ENCODE assay signal across 8 cellular contexts in genomic region chr16:68902376-68903345, GRCh38. TPM values are rescaled to one million over a fixed set of nuclear protein-coding genes. Genes with fewer than 3 reads are reported as not detected.
DNase-seq lines count a peak whose midpoint lies in the region; ATAC-seq and TF ChIP-seq lines count a peak whose summit lies in the region.

No MANE protein-coding gene starts in this region.

- no peaks in the 10 kb centered on the region for H3K4me1 Mint-ChIP-seq in CD4-positive, alpha-beta T cell (ENCODE audit: low read depth)

- TF ChIP-seq CTCF in GM12865 (IDR thresholded peaks at IDR 0.05; ENCODE audit: insufficient read depth, low read depth, low read length, missing control alignments), result peak; percentile 34
- TF ChIP-seq CTCF in fibroblast of lung (conservative IDR thresholded peaks at IDR 0.05 in 1 of 2, IDR thresholded peaks at IDR 0.05 in 1 of 2; ENCODE audit: low read depth in 1 of 2, low read length in 2 of 2), result peak; percentile 72 to 86
- TF ChIP-seq CTCF in CD4-positive, alpha-beta T cell (IDR thresholded peaks at IDR 0.05), result no peak

- no peaks in the 10 kb centered on the region for H4K20me1 ChIP-seq in fibroblast of lung (ENCODE audit: control insufficient read depth, extremely low read depth, insufficient read depth, low read length)

- H3K14ac ChIP-seq in neuronal stem cell (ENCODE audit: low read length), result no peak overlapping the region

- H2BK120ac ChIP-seq in neuronal stem cell (ENCODE audit: low read depth, low read length), result no peak overlapping the region

- H3K9me3 ChIP-seq in fibroblast of lung (ENCODE audit: control insufficient read depth, insufficient read depth, low read depth, low read length) (no peaks in the 10 kb centered on the region), neuronal stem cell (replicated peaks in 1 of 2; ENCODE audit: control insufficient read depth in 2 of 2, insufficient read depth in 1 of 2, low read depth in 1 of 2, low read length in 2 of 2) (no peaks in the 10 kb centered on the region)
- H3K9me3 ChIP-seq in CD4-positive, alpha-beta T cell (ENCODE audit: control insufficient read depth, low read length), result no peaks in the 10 kb centered on the region

- no peak overlapping the region for H3K4me2 ChIP-seq in fibroblast of lung (ENCODE audit: extremely low read depth, insufficient read depth, low read length)
- H3K4me2 ChIP-seq in neuronal stem cell (ENCODE audit: insufficient read depth, low read length, poor library complexity, severe bottlenecking), result no peak overlapping the region

- CTCF ChIA-PET in CD4-positive, alpha-beta T cell (lab: Charles Lee), result no interaction called here

- H3K27me3 ChIP-seq in fibroblast of lung (ENCODE audit: control insufficient read depth, insufficient read depth, low read length) (no peaks in the 10 kb centered on the region), neuronal stem cell (ENCODE audit: control insufficient read depth in 3 of 3, insufficient read depth in 3 of 3, low read depth in 1 of 3, low read length in 3 of 3) (no peaks in the 10 kb centered on the region)
- H3K27me3 ChIP-seq in CD4-positive, alpha-beta T cell (ENCODE audit: control insufficient read depth, insufficient read depth, low read length), result no peaks in the 10 kb centered on the region

- peaks cover 1% of the 10 kb centered on the region for H3K36me3 ChIP-seq in fibroblast of lung (ENCODE audit: control insufficient read depth, insufficient read depth, low read length)
- peaks cover 0 to 2% of the 10 kb centered on the region in 2 donors for H3K36me3 ChIP-seq in neuronal stem cell (replicated peaks in 1 of 2; ENCODE audit: control insufficient read depth in 2 of 2, insufficient read depth in 2 of 2, low read length in 2 of 2)

- intact Hi-C loops in CD4-positive, alpha-beta T cell (cut with DNase I, micrococcal nuclease), result no loop called here

- no peak overlapping the region for H3K4me3 Mint-ChIP-seq in CD4-positive, alpha-beta T cell

- WGBS in neuronal stem cell (ENCODE audit: extremely low coverage in 2 of 2, insufficient read length in 2 of 2, insufficient replicate concordance in 1 of 2), 2 donors, result no CpG with 5 or more reads among the region's 6 CpGs

- H3K79me2 ChIP-seq in fibroblast of lung (ENCODE audit: control insufficient read depth, insufficient read depth, low read length), result no peaks in the 10 kb centered on the region

- POLR2A ChIA-PET in CD4-positive, alpha-beta T cell (lab: Charles Lee), result no interaction called here

- H3K4me3 ChIP-seq in GM12865 (ENCODE audit: low read depth, low read length) (no peak overlapping the region), fibroblast of lung (replicated peaks in 1 of 4; ENCODE audit: control extremely low read depth in 1 of 4, insufficient read depth in 1 of 4, low read depth in 3 of 4, low read length in 4 of 4) (no peak overlapping the region), neuronal stem cell (ENCODE audit: low read length in 2 of 2) (no peak overlapping the region)

- H3K27ac ChIP-seq in fibroblast of lung (ENCODE audit: insufficient read depth, low read length) (no peak overlapping the region), neuronal stem cell (replicated peaks; ENCODE audit: low read length) (no peak overlapping the region)
- H3K27ac ChIP-seq in CD4-positive, alpha-beta T cell (ENCODE audit: low read depth, low read length), result no peak overlapping the region

- no peak overlapping the region for H4K8ac ChIP-seq in neuronal stem cell (ENCODE audit: low read depth, low read length)

- no peak overlapping the region for H4K91ac ChIP-seq in neuronal stem cell (ENCODE audit: low read depth, low read length, poor library complexity)

- H3K23ac ChIP-seq in neuronal stem cell (ENCODE audit: low read depth, low read length, poor library complexity), result no peak overlapping the region

- H3K9ac ChIP-seq in fibroblast of lung (ENCODE audit: insufficient read depth, low read length) (no peak overlapping the region), neuronal stem cell (ENCODE audit: low read depth, low read length, poor library complexity) (no peak overlapping the region)

- no peak overlapping the region for H2BK12ac ChIP-seq in neuronal stem cell (ENCODE audit: low read length)

- no peaks in the 10 kb centered on the region for H3K27me3 Mint-ChIP-seq in CD4-positive, alpha-beta T cell

- H3K36me3 Mint-ChIP-seq in CD4-positive, alpha-beta T cell (ENCODE audit: low read depth), result peaks cover 74% of the 10 kb centered on the region

- H3K18ac ChIP-seq in neuronal stem cell (ENCODE audit: low read length), result no peak overlapping the region

- peak; percentile 42 for DNase-seq in GM12865 (ENCODE audit: low read depth)
- DNase-seq in NCI-H1105 (lab: John Stamatoyannopoulos, UW), result peak; percentile 65
- peak; percentile 56 to 71 for DNase-seq in SHP77 (lab: John Stamatoyannopoulos, UW)
- peak; percentile 40 to 66 for DNase-seq in fibroblast of lung (ENCODE audit: low read depth in 2 of 2)
- DNase-seq in neuronal stem cell (ENCODE audit: low spot score), result peak; percentile 55
- DNase-seq in CD4-positive, alpha-beta T cell, result no peak
- no peak for DNase-seq in T-helper 9 cell

- H2AFZ ChIP-seq in fibroblast of lung (ENCODE audit: low read length) (no peak overlapping the region), neuronal stem cell (ENCODE audit: low read length) (no peak overlapping the region)

- H3K4me1 ChIP-seq in fibroblast of lung (ENCODE audit: control insufficient read depth, extremely low read depth, insufficient read depth, low read length) (no peaks in the 10 kb centered on the region), neuronal stem cell (ENCODE audit: control insufficient read depth in 2 of 2, insufficient read depth in 1 of 2, low read depth in 1 of 2, low read length in 2 of 2) (no peaks in the 10 kb centered on the region)

- H3K27ac Mint-ChIP-seq in CD4-positive, alpha-beta T cell, result no peak overlapping the region

- H3K9me3 Mint-ChIP-seq in CD4-positive, alpha-beta T cell, result no peaks in the 10 kb centered on the region

- H2BK15ac ChIP-seq in neuronal stem cell (ENCODE audit: low read length), result no peak overlapping the region

- ATAC-seq in CD4-positive, alpha-beta T cell (ENCODE audit: poor library complexity), result no peak
- no peak for ATAC-seq in HG03342 (IDR thresholded peaks at IDR 0.05; ENCODE audit: unreplicated experiment)

- no peak overlapping the region for H3K4ac ChIP-seq in neuronal stem cell (ENCODE audit: low read length)

- no peak overlapping the region for H2BK5ac ChIP-seq in neuronal stem cell (ENCODE audit: low read length)

- no peaks in the 10 kb centered on the region for H3K79me1 ChIP-seq in neuronal stem cell (ENCODE audit: low read depth, low read length)

- no peak overlapping the region for H2AK5ac ChIP-seq in neuronal stem cell (ENCODE audit: low read depth, low read length)

RNA-seq across cellular contexts. Expression of gene TANGO6, which starts 59.3 kb away (rescaled TPM):
- total RNA-seq in fibroblast of lung, result 22.6 and 29.9 TPM in 2 replicates
- polyA plus RNA-seq in fibroblast of lung, result 6.5 and 8.6 TPM in 2 replicates
- polyA plus RNA-seq in fibroblast of lung (2012), result 6.7 and 10.0 TPM in 2 replicates
- polyA minus RNA-seq in fibroblast of lung (ENCODE audit: low replicate concordance), result 51.1 and 130 TPM in 2 replicates
- polyA plus RNA-seq in neuronal stem cell (2013, experiment 1 of 2), result 3.9 TPM
- polyA plus RNA-seq in neuronal stem cell (2013, experiment 2 of 2), result 3.9 TPM
- 10 to 100 TPM; 17.1 to 18.1 TPM for total RNA-seq in CD4-positive, alpha-beta T cell

Comparison
In these comparisons a context has a peak if more than half of its experiments do, and no peak if none do; other contexts are left out.
1. DNase-seq: peak in GM12865 (single experiment), NCI-H1105 (single experiment), SHP77 (2 of 2), fibroblast of lung (2 of 2) and neuronal stem cell (single experiment); none in CD4-positive, alpha-beta T cell (0 of 10) and T-helper 9 cell (single experiment).